In genomic region chr15:39623550-39623931, GRCh38 we compare ENCODE assay signal across 10 cellular contexts. TPM values are rescaled to one million over a fixed set of nuclear protein-coding genes. Genes with fewer than 3 reads are reported as not detected.
DNase-seq lines count a peak whose midpoint lies in the region; ATAC-seq, FAIRE-seq and TF ChIP-seq lines count a peak whose summit lies in the region.
"Had no signal": no experiment of that assay in that cellular context is flagged by ENCODE, and none has a peak within 500 bp of the region (broad histone marks: within the 10 kb centered on the region; RNA-seq: fewer than 3 reads in every experiment).

No MANE protein-coding gene starts in this region.

- peak overlapping the region; percentile 95 for H3K27ac Mint-ChIP-seq in activated T-cell treated with anti-CD3 and anti-CD28 coated beads, Interleukin-2, amount 50 U/mL, for 24 hours

- H3K4me3 Mint-ChIP-seq in activated T-cell treated with anti-CD3 and anti-CD28 coated beads, Interleukin-2, amount 50 U/mL, for 24 hours = peak overlapping the region; percentile 2
- H3K4me3 Mint-ChIP-seq: neural crest cell had no signal

- TF ChIP-seq CTCF in 22Rv1 (IDR thresholded peaks at IDR 0.05) = no peak

- H3K4me1 Mint-ChIP-seq in activated T-cell treated with anti-CD3 and anti-CD28 coated beads, Interleukin-2, amount 50 U/mL, for 24 hours (ENCODE audit: low read depth) = peaks cover 63% of the 10 kb centered on the region
- H3K4me1 Mint-ChIP-seq: neural crest cell had no signal

- ATAC-seq in GM19035 (IDR thresholded peaks at IDR 0.05; ENCODE audit: unreplicated experiment) (peak; percentile 88), HG03066 (IDR thresholded peaks at IDR 0.05; ENCODE audit: low read depth, unreplicated experiment) (peak; percentile 93)

- FAIRE-seq in GM19239 (lab: Jason Lieb, UNC) = no peak

- H3K27me3 Mint-ChIP-seq in activated T-cell treated with anti-CD3 and anti-CD28 coated beads, Interleukin-2, amount 50 U/mL, for 24 hours = no peaks in the 10 kb centered on the region

- peaks cover 9% of the 10 kb centered on the region for H3K9me3 Mint-ChIP-seq in activated T-cell treated with anti-CD3 and anti-CD28 coated beads, Interleukin-2, amount 50 U/mL, for 24 hours
- H3K9me3 Mint-ChIP-seq: neural crest cell had no signal

- peak; percentile 31 for DNase-seq in activated T-cell treated with anti-CD3 and anti-CD28 coated beads, Interleukin-2, amount 50 U/mL, for 24 hours
- DNase-seq in NCI-H1417 (lab: John Stamatoyannopoulos, UW) = no peak
- no peak for DNase-seq in GM19239 (ENCODE audit: insufficient read length, low spot score)
- DNase-seq in NCI-H82 (lab: John Stamatoyannopoulos, UW) = no peak
- DNase-seq in mesenteric fat pad (ENCODE audit: low spot score) = no peak
- DNase-seq: NCI-H524 treated with DMSO at 0.1 percent for 48 hours had no signal

- H3K27ac ChIP-seq in 22Rv1 = peak overlapping the region; percentile 65

- H3K36me3 Mint-ChIP-seq in activated T-cell treated with anti-CD3 and anti-CD28 coated beads, Interleukin-2, amount 50 U/mL, for 24 hours (ENCODE audit: low read depth) = peaks cover 13% of the 10 kb centered on the region

RNA-seq across cellular contexts. Expression of gene THBS1, which starts 42.7 kb away (rescaled TPM):
- 4,139 TPM for total RNA-seq in mesenteric fat pad
